ENCODE assay signal across 8 cellular contexts in the genomic region with DNA sequence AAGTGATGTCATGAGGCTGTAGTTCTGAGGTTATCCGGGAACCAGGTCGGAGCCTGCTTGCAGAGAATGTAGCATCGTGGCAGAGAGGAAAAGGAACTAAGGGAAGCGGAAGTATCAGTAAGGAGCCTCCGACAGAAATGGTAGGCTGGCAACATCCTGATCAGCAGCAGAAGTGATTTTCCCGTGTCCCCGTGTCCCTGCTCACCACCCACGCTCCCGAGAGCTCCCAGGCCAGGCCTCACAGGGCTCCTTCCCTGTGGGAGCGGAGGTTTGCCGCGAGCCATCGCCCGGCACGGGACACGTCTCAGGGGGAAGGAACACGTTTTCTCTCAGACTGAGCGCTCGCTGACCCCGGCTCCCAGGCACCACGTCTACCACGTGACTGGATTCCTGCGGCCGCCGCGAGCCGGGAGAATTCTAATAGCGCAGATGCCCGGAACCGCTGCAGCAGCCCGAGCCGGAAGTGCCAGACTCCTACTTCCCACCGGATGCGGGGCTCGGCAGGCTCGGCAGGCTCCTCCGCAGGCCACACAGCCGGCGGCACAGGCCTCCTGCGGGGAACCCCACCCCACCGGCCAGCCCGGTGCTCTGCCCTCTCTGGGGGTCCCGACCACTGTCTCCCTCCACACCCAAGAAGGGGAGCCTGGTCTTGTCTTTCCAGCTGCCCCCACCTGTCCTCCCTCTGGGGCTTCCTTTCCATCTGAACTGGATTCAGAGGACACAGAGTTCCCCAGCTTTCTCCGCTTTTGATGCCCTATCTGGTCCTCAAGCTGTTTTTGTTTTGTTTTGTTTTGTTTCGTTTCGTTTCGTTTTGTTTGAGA.
DNase-seq lines count a peak whose midpoint lies in the region; ATAC-seq and TF ChIP-seq lines count a peak whose summit lies in the region.

No MANE protein-coding gene starts in this region.

- peaks cover 0 to 3% (median 0%) of the 10 kb centered on the region in 3 donors for H3K36me3 Mint-ChIP-seq in CD8-positive, alpha-beta memory T cell
- no peaks in the 10 kb centered on the region for H3K36me3 Mint-ChIP-seq in T-helper 1 cell treated with Interleukin-12 subunit alpha and Interleukin-12 subunit beta and Interleukin-4 antibody, amounts not matched to agents 30 μg/mL and 1 μg/mL, for 36 hours (ENCODE audit: low read depth)
- peaks cover 21% of the 10 kb centered on the region for H3K36me3 Mint-ChIP-seq in central memory CD8-positive, alpha-beta T cell (ENCODE audit: insufficient read depth)

- no peak for TF ChIP-seq CTCF in HFF-Myc (IDR thresholded peaks at IDR 0.05; ENCODE audit: low read depth, low read length, missing control alignments)

- H3K4me1 Mint-ChIP-seq in CD8-positive, alpha-beta memory T cell: peaks cover 13 to 28% (median 24%) of the 10 kb centered on the region in 3 donors
- H3K4me1 Mint-ChIP-seq in T-helper 1 cell treated with Interleukin-12 subunit alpha and Interleukin-12 subunit beta and Interleukin-4 antibody, amounts not matched to agents 30 μg/mL and 1 μg/mL, for 36 hours (ENCODE audit: low read depth): peaks cover 11% of the 10 kb centered on the region
- H3K4me1 Mint-ChIP-seq in central memory CD8-positive, alpha-beta T cell: peaks cover 18% of the 10 kb centered on the region

- peak overlapping the region; percentile 80 to 93 (median 90) for H3K4me3 Mint-ChIP-seq in CD8-positive, alpha-beta memory T cell
- peak overlapping the region; percentile 83 for H3K4me3 Mint-ChIP-seq in T-helper 1 cell treated with Interleukin-12 subunit alpha and Interleukin-12 subunit beta and Interleukin-4 antibody, amounts not matched to agents 30 μg/mL and 1 μg/mL, for 36 hours
- peak overlapping the region; percentile 90 for H3K4me3 Mint-ChIP-seq in central memory CD8-positive, alpha-beta T cell

- H3K27me3 ChIP-seq in CD8-positive, alpha-beta memory T cell (ENCODE audit: insufficient read depth, low read length, poor library complexity, severe bottlenecking): no peaks in the 10 kb centered on the region
- H3K27me3 ChIP-seq in layer of hippocampus (ENCODE audit: control insufficient read depth, insufficient read depth, low read length): no peaks in the 10 kb centered on the region

- H3K27me3 Mint-ChIP-seq in CD8-positive, alpha-beta memory T cell: peaks cover 0 to 15% of the 10 kb centered on the region in 2 donors
- peaks cover 19% of the 10 kb centered on the region for H3K27me3 Mint-ChIP-seq in T-helper 1 cell treated with Interleukin-12 subunit alpha and Interleukin-12 subunit beta and Interleukin-4 antibody, amounts not matched to agents 30 μg/mL and 1 μg/mL, for 36 hours (ENCODE audit: low read depth)
- peaks cover under 1% of the 10 kb centered on the region for H3K27me3 Mint-ChIP-seq in central memory CD8-positive, alpha-beta T cell

- peak overlapping the region; percentile 70 for H3K4me3 ChIP-seq in CD8-positive, alpha-beta memory T cell (ENCODE audit: low read length)
- H3K4me3 ChIP-seq in HFF-Myc (replicated peaks; ENCODE audit: low read depth, low read length): peak overlapping the region; percentile 42

- no peaks in the 10 kb centered on the region for H3K9me3 ChIP-seq in CD8-positive, alpha-beta memory T cell (ENCODE audit: low read length)

- DNase-seq in CD8-positive, alpha-beta memory T cell: peak; percentile 16 to 52 (median 24)
- DNase-seq in HFF-Myc (ENCODE audit: extremely low read depth, low read depth) (peak; percentile 61), NCI-H1092 treated with DMSO at 0.1 percent for 48 hours (lab: John Stamatoyannopoulos, UW) (no peak), cortex of kidney (lab: John Stamatoyannopoulos, UW) (no peak)
- no peak for DNase-seq in central memory CD8-positive, alpha-beta T cell (ENCODE audit: low spot score in 2 of 2)
- peak; percentile 58 for DNase-seq in stimulated activated CD4-positive, alpha-beta T cell treated with anti-CD3 and anti-CD28 coated beads, Interleukin-1b, Interleukin-23, amount 100 ng/mL, for 48 hours

- peaks cover 15% of the 10 kb centered on the region for H3K4me1 ChIP-seq in CD8-positive, alpha-beta memory T cell (ENCODE audit: insufficient read depth, low read length)

- CTCF ChIA-PET in CD8-positive, alpha-beta memory T cell (lab: Charles Lee): no interaction called here

- H3K9me3 Mint-ChIP-seq in CD8-positive, alpha-beta memory T cell: peaks cover 0 to 10% (median 0%) of the 10 kb centered on the region in 5 donors
- peaks cover 3% of the 10 kb centered on the region for H3K9me3 Mint-ChIP-seq in T-helper 1 cell treated with Interleukin-12 subunit alpha and Interleukin-12 subunit beta and Interleukin-4 antibody, amounts not matched to agents 30 μg/mL and 1 μg/mL, for 36 hours
- no peaks in the 10 kb centered on the region for H3K9me3 Mint-ChIP-seq in central memory CD8-positive, alpha-beta T cell

- H3K36me3 ChIP-seq in CD8-positive, alpha-beta memory T cell (ENCODE audit: insufficient read depth, low read length): no peaks in the 10 kb centered on the region

- POLR2A ChIA-PET in CD8-positive, alpha-beta memory T cell (lab: Charles Lee): no interaction called here

- peak overlapping the region in 7 of 8 donors; percentile 65 to 91 (median 77) for H3K27ac Mint-ChIP-seq in CD8-positive, alpha-beta memory T cell
- peak overlapping the region; percentile 88 for H3K27ac Mint-ChIP-seq in T-helper 1 cell treated with Interleukin-12 subunit alpha and Interleukin-12 subunit beta and Interleukin-4 antibody, amounts not matched to agents 30 μg/mL and 1 μg/mL, for 36 hours
- peak overlapping the region; percentile 24 for H3K27ac Mint-ChIP-seq in central memory CD8-positive, alpha-beta T cell (ENCODE audit: low read depth)

- no peak for ATAC-seq in central memory CD8-positive, alpha-beta T cell (replicated peaks; ENCODE audit: extremely low read depth, poor library complexity, severe bottlenecking)

- peak overlapping the region; percentile 21 for H3K27ac ChIP-seq in CD8-positive, alpha-beta memory T cell (ENCODE audit: low read depth, low read length)
- H3K27ac ChIP-seq in layer of hippocampus (ENCODE audit: low read depth, low read length): peak overlapping the region; percentile 78

Comparison
In these comparisons a context has a peak if more than half of its experiments do, and no peak if none do; other contexts are left out.
1. DNase-seq: peak in CD8-positive, alpha-beta memory T cell (5 of 5), HFF-Myc (single experiment) and stimulated activated CD4-positive, alpha-beta T cell treated with anti-CD3 and anti-CD28 coated beads, Interleukin-1b, Interleukin-23, amount 100 ng/mL, for 48 hours (single experiment); none in central memory CD8-positive, alpha-beta T cell (0 of 2), NCI-H1092 treated with DMSO at 0.1 percent for 48 hours (single experiment) and cortex of kidney (single experiment).
2. H3K27ac Mint-ChIP-seq: peak in every context shown above with its lines; median percentile 88 in T-helper 1 cell treated with Interleukin-12 subunit alpha and Interleukin-12 subunit beta and Interleukin-4 antibody, amounts not matched to agents 30 μg/mL and 1 μg/mL, for 36 hours; 77 in CD8-positive, alpha-beta memory T cell; 24 in central memory CD8-positive, alpha-beta T cell.
3. Peak in every context shown above with its lines, with median percentiles within 50 percentile points of each other: H3K4me3 Mint-ChIP-seq.